In the genomic region with DNA sequence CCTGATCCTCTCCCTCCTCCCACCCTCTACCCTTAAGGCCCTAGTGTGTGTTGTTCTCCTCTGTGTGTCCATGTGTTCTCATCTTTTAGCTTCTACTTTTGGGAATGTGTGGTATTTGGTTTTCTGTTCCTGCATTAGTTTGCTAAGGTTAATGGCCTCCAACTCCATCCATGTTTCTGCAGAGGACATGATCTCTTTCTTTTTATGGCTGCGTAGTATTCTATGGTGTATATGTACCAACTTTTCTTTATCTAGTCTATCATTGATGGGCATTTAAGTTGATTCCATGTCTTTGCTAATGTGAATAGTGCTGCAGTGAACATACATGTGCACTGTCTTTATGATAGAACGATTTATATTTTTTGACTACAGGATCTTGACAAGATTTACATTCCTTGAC, we compare ENCODE assay signal across 1 cellular context. TPM values are rescaled to one million over a fixed set of nuclear protein-coding genes. Genes with fewer than 3 reads are reported as not detected.
"Had no signal": no experiment of that assay in that cellular context is flagged by ENCODE, and none has a peak within 500 bp of the region (broad histone marks: within the 10 kb centered on the region; RNA-seq: fewer than 3 reads in every experiment).

No MANE protein-coding gene starts in this region.

RNA-seq across cellular contexts. Expression of gene PPP1R14C, which starts 44.6 kb away (rescaled TPM):
- total RNA-seq: IMR-90 had no signal
- polyA plus RNA-seq: IMR-90 had no signal
